8 cellular contexts compared by ENCODE assay signal in genomic region chr3:120743556-120744195, GRCh38. TPM values are rescaled to one million over a fixed set of nuclear protein-coding genes. Genes with fewer than 3 reads are reported as not detected.
A peak's percentile ranks its signal among the peaks of the same experiment; 100 is the strongest.
DNase-seq lines count a peak whose midpoint lies in the region; ATAC-seq and TF ChIP-seq lines count a peak whose summit lies in the region.

No MANE protein-coding gene starts in this region.

- peak overlapping the region; percentile 99 for H3K27ac Mint-ChIP-seq in MCF 10A (ENCODE audit: low read depth, unreplicated experiment)

- peaks cover 15% of the 10 kb centered on the region; the same call in 1 of the 2 replicates for H3K36me3 ChIP-seq in HUES48 (ENCODE audit: control insufficient read depth, insufficient read depth, low read length)
- H3K36me3 ChIP-seq in mesodermal cell (ENCODE audit: control insufficient read depth, insufficient read depth, low read length) = peaks cover 17% of the 10 kb centered on the region

- peak overlapping the region; percentile 79 for H3K4me3 ChIP-seq in HUES48 (ENCODE audit: low read depth, low read length)
- peak overlapping the region; percentile 97 for H3K4me3 ChIP-seq in mesodermal cell (ENCODE audit: extremely low read depth, insufficient read depth, low read length, poor library complexity, severe bottlenecking)

- H3K27me3 ChIP-seq in HUES48 (ENCODE audit: control insufficient read depth, insufficient read depth, low read length) = no peaks in the 10 kb centered on the region

- peak overlapping the region; percentile 99 for H3K4me3 Mint-ChIP-seq in MCF 10A (ENCODE audit: unreplicated experiment)

- H3K27me3 Mint-ChIP-seq in MCF 10A (ENCODE audit: insufficient read depth, unreplicated experiment) = no peaks in the 10 kb centered on the region

- peaks cover 6% of the 10 kb centered on the region for H3K36me3 Mint-ChIP-seq in MCF 10A (ENCODE audit: insufficient read depth, unreplicated experiment)

- peak overlapping the region; percentile 50 for H3K27ac ChIP-seq in HUES48 (ENCODE audit: low read depth, low read length)
- H3K27ac ChIP-seq in mesodermal cell (ENCODE audit: low read depth, low read length, severe bottlenecking) = no peak overlapping the region

- H3K9me3 ChIP-seq in HUES48 (ENCODE audit: control insufficient read depth, insufficient read depth, low read length) (0 out of 2 replicates have a peak, but pooled peaks cover 3% of the 10 kb centered on the region), mesodermal cell (ENCODE audit: control insufficient read depth, low read length) (no peaks in the 10 kb centered on the region)

- ATAC-seq in GM19328 (IDR thresholded peaks at IDR 0.05; ENCODE audit: unreplicated experiment) = no peak
- no peak for ATAC-seq in HG03439 (IDR thresholded peaks at IDR 0.05; ENCODE audit: unreplicated experiment)

- DNase-seq in AG08395 (ENCODE audit: low spot score) (peak; percentile 20), MCF 10A (ENCODE audit: unreplicated experiment) (no peak), DMS79 treated with DMSO at 0.1 percent for 48 hours (lab: John Stamatoyannopoulos, UW) (no peak), foreskin melanocyte (no peak)

- H3K4me1 Mint-ChIP-seq in MCF 10A (ENCODE audit: insufficient read depth, unreplicated experiment) = peaks cover 18% of the 10 kb centered on the region

- POLR2A ChIA-PET in MCF 10A (lab: Yijun Ruan, JAX) = interaction anchor here (0.9 to 5.5 kb wide), 7 partner anchors 9 to 509 kb away, joined by 3 to 38 read pairs (median 5); partner anchors contain the start of gene NDUFB4

- TF ChIP-seq CTCF in MCF 10A (IDR thresholded peaks at IDR 0.05; ENCODE audit: unreplicated experiment) = no peak

- H3K4me1 ChIP-seq in HUES48 (ENCODE audit: control insufficient read depth, insufficient read depth, low read length) (peaks cover 17% of the 10 kb centered on the region; the same call in 1 of the 2 replicates), mesodermal cell (ENCODE audit: control insufficient read depth, insufficient read depth, low read length, poor library complexity, severe bottlenecking) (no peaks in the 10 kb centered on the region)

- peak overlapping the region; percentile 81 for H3K9ac ChIP-seq in HUES48 (ENCODE audit: low read depth, low read length)

- no TSS peak for BruUV-seq in MCF 10A (replicated peaks; lab: Mats Ljungman, UMichigan)

- no peaks in the 10 kb centered on the region for H3K9me3 Mint-ChIP-seq in MCF 10A (ENCODE audit: unreplicated experiment)

- CTCF ChIA-PET in MCF 10A (lab: Yijun Ruan, JAX) = interaction anchor here (0.5 to 1.9 kb wide), 6 partner anchors 10 to 1129 kb away, joined by 3 to 7 read pairs (median 4); no protein-coding TSS in a partner anchor

- intact Hi-C loops in MCF 10A (cut with micrococcal nuclease) = loop anchor here (2.0 kb wide), 1 partner anchor 395 kb away; the partner anchor contains the start of gene LRRC58

- 40 to 42% methylated on average over 2 to 4 of the region's 6 CpGs for WGBS in mesodermal cell (ENCODE audit: insufficient coverage in 2 of 2), 2 experiments

RNA-seq across cellular contexts. Expression of gene GTF2E1, which starts 1.1 kb away (rescaled TPM):
- total RNA-seq in MCF 10A (2022) = 18.0 and 21.6 TPM in 2 replicates
- 25.4 TPM for polyA plus RNA-seq in mesodermal cell (2013, experiment 1 of 2)
- 25.1 TPM for polyA plus RNA-seq in mesodermal cell (2013, experiment 2 of 2)

RNA-seq across cellular contexts. Expression of gene RABL3, which starts 1.4 kb away (rescaled TPM):
- 21.8 and 26.0 TPM in 2 replicates for total RNA-seq in MCF 10A (2022)
- polyA plus RNA-seq in mesodermal cell (2013, experiment 1 of 2) = 11.6 TPM
- polyA plus RNA-seq in mesodermal cell (2013, experiment 2 of 2) = 11.8 TPM
